8 cellular contexts compared by ENCODE assay signal in genomic region chr15:90062023-90062728, GRCh38. TPM values are rescaled to one million over a fixed set of nuclear protein-coding genes. Genes with fewer than 3 reads are reported as not detected.
DNase-seq lines count a peak whose midpoint lies in the region; ATAC-seq and TF ChIP-seq lines count a peak whose summit lies in the region.

No MANE protein-coding gene starts in this region.

- TF ChIP-seq CTCF in gastrocnemius medialis (IDR thresholded peaks at IDR 0.05 in 4 of 5, conservative IDR thresholded peaks at IDR 0.05 in 1 of 5) (no peak), PC-9 (conservative IDR thresholded peaks at IDR 0.05) (no peak)

- no peak for TF ChIP-seq POLR2A in gastrocnemius medialis (IDR thresholded peaks at IDR 0.05)

- H3K9me3 ChIP-seq in gastrocnemius medialis = no peaks in the 10 kb centered on the region
- no peaks in the 10 kb centered on the region for H3K9me3 ChIP-seq in PC-9 (ENCODE audit: insufficient read depth, low read depth)

- POLR2A ChIA-PET in PC-9 (lab: Charles Lee; ENCODE audit: unreplicated experiment) = no interaction called here

- H3K36me3 ChIP-seq in gastrocnemius medialis (no peaks in the 10 kb centered on the region), PC-9 (ENCODE audit: low read depth) (no peaks in the 10 kb centered on the region)

- no peaks in the 10 kb centered on the region for H3K9me2 ChIP-seq in PC-9 (ENCODE audit: insufficient read depth)

- H3K27ac ChIP-seq in gastrocnemius medialis = peak overlapping the region; percentile 53 to 89 (median 81)
- H3K27ac ChIP-seq in PC-9 = no peak overlapping the region

- H3K4me3 ChIP-seq in gastrocnemius medialis = no peak overlapping the region
- H3K4me3 ChIP-seq in PC-9 = no peak overlapping the region

- H3K4me2 ChIP-seq in PC-9 = no peak overlapping the region

- BruUV-seq in PC-9 (replicated peaks; lab: Mats Ljungman, UMichigan) = no TSS peak

- no peak overlapping the region for H2AFZ ChIP-seq in PC-9

- no peaks in the 10 kb centered on the region for H3K27me3 ChIP-seq in gastrocnemius medialis
- no peaks in the 10 kb centered on the region for H3K27me3 ChIP-seq in PC-9 (ENCODE audit: insufficient read depth, low read depth)

- CTCF ChIA-PET in PC-9 (lab: Charles Lee) = interaction anchor here (0.6 kb wide), 1 partner anchor 153 kb away, joined by 4 read pairs; no protein-coding TSS in a partner anchor

- no peaks in the 10 kb centered on the region for H3K79me2 ChIP-seq in PC-9 (ENCODE audit: low read depth)

- H4K20me1 ChIP-seq in PC-9 (ENCODE audit: insufficient read depth) = no peaks in the 10 kb centered on the region

- in situ Hi-C loops in gastrocnemius medialis (cut with MboI; ENCODE audit: low sequenced_read_pairs in 4 of 4) = no loop called here

- H3F3A ChIP-seq in PC-9 (ENCODE audit: insufficient read depth, low read depth) = no peaks in the 10 kb centered on the region

- DNase-seq in DMS153 (lab: John Stamatoyannopoulos, UW) (peak; percentile 93), NCI-H2196 (lab: John Stamatoyannopoulos, UW; ENCODE audit: unreplicated experiment) (peak; percentile 79), left ventricle myocardium superior (peak; percentile 61), gastrocnemius medialis (no peak), PC-9 (no peak)
- peak; percentile 60 to 62 for DNase-seq in activated T-cell treated with anti-CD3 and anti-CD28 coated beads, Interleukin-2, amount 50 U/mL, for 48 hours

- peaks cover 49 to 52% of the 10 kb centered on the region in 2 donors for H3K4me1 ChIP-seq in gastrocnemius medialis
- H3K4me1 ChIP-seq in PC-9 (replicated peaks; ENCODE audit: insufficient read depth) = no peaks in the 10 kb centered on the region

- ATAC-seq in left ventricle myocardium superior = no peak
- no peak for ATAC-seq in gastrocnemius medialis
- ATAC-seq in GM21723 (IDR thresholded peaks at IDR 0.05; ENCODE audit: unreplicated experiment) = no peak
- ATAC-seq in SK-N-SH treated with all-trans-retinoic acid at 6 μM for 48 hours = no peak

- intact Hi-C loops in left ventricle myocardium superior (cut with micrococcal nuclease) = no loop called here
- intact Hi-C loops in gastrocnemius medialis (cut with DNase I; ENCODE audit: low total_unique reads) = no loop called here
- intact Hi-C loops in PC-9 (cut with micrococcal nuclease; ENCODE audit: unreplicated experiment) = no loop called here

TF ChIP-seq in SK-N-SH treated with all-trans-retinoic acid at 6 μM for 48 hours, 23 proteins besides CTCF, POLR2A, EP300 and RAD21:
- no peak for TF ChIP-seq TOX (CRISPR knock-in tag; IDR thresholded peaks at IDR 0.05; ENCODE audit: borderline replicate concordance)
- no peak for TF ChIP-seq TSHZ2 (CRISPR knock-in tag; IDR thresholded peaks at IDR 0.05)
- no peak for TF ChIP-seq OSR1 (CRISPR knock-in tag; IDR thresholded peaks at IDR 0.05)

RNA-seq across cellular contexts. Expression of gene IDH2, which starts 40.1 kb away (rescaled TPM):
- total RNA-seq in left ventricle myocardium superior (1,172 TPM), gastrocnemius medialis (100 to 1,000 TPM; 349 to 547 (median 423) TPM), PC-9 (2021) (87.9 and 96.7 TPM in 2 replicates)

Comparison
In these comparisons a context has a peak if more than half of its experiments do, and no peak if none do; other contexts are left out.
1. DNase-seq: peak in DMS153 (single experiment), NCI-H2196 (single experiment), activated T-cell treated with anti-CD3 and anti-CD28 coated beads, Interleukin-2, amount 50 U/mL, for 48 hours (2 of 2) and left ventricle myocardium superior (single experiment); none in gastrocnemius medialis (0 of 2) and PC-9 (0 of 2).